In genomic region chr6:165841153-165841558, GRCh38 we compare ENCODE assay signal across 27 cellular contexts.
"Had no signal": no experiment of that assay in that cellular context is flagged by ENCODE, and none has a peak within 500 bp of the region (broad histone marks: within the 10 kb centered on the region; RNA-seq: fewer than 3 reads in every experiment).

No MANE protein-coding gene starts in this region.

- H3K27me3 ChIP-seq: ascending aorta, body of pancreas had no signal

- H3K4me1 Mint-ChIP-seq: activated B cell treated with CpG ODN at 0.5 μM for 24 hours; activated CD4-positive, alpha-beta T cell treated with anti-CD3 and anti-CD28 coated beads, Interleukin-2, amount 10 ng/mL, durations not matched to agents 24 days and 14 days; activated CD8-positive, alpha-beta memory T cell treated with anti-CD3 and anti-CD28 coated beads, Interleukin-2, amount 10 ng/mL, durations not matched to agents 7 days and 5 days; activated naive CD8-positive, alpha-beta T cell treated with anti-CD3 and anti-CD28 coated beads, Interleukin-2, amount 50 U/mL, for 24 hours had no signal

- H3K9me3 Mint-ChIP-seq: activated CD4-positive, alpha-beta T cell treated with anti-CD3 and anti-CD28 coated beads, Interleukin-2, amount 10 ng/mL, durations not matched to agents 24 days and 14 days; activated naive CD8-positive, alpha-beta T cell treated with anti-CD3 and anti-CD28 coated beads, Interleukin-2, amount 50 U/mL, for 24 hours; activated T-cell treated with anti-CD3 and anti-CD28 coated beads, Interleukin-2, amount 50 U/mL, for 24 hours; activated T-helper 1 cell treated with anti-CD3 and anti-CD28 coated beads, Interleukin-12 subunit alpha, Interleukin-12 subunit beta, Interleukin-2, Interleukin-4 antibody, amounts not matched to agents 30 ng/mL and 10 ng/mL and 1 ng/mL, durations not matched to agents 14 hours and 24 hours and 36 hours had no signal

- DNase-seq: activated B cell treated with CpG ODN at 0.5 μM for 24 hours; activated CD4-positive, alpha-beta T cell treated with anti-CD3 and anti-CD28 coated beads for 1 hour; activated CD4-positive, alpha-beta T cell treated with anti-CD3 and anti-CD28 coated beads, Interleukin-2, amount 10 ng/mL, durations not matched to agents 24 days and 14 days; activated CD4-positive, alpha-beta T cell treated with anti-CD3 and anti-CD28 coated beads, Interleukin-2, amount 50 U/mL, for 48 hours; activated CD8-positive, alpha-beta memory T cell treated with anti-CD3 and anti-CD28 coated beads, Interleukin-2, amount 10 ng/mL, durations not matched to agents 7 days and 5 days; activated effector memory CD4-positive, alpha-beta T cell treated with Interleukin-2 at 50 U/mL for 16 hours; activated naive CD4-positive, alpha-beta T cell treated with Interleukin-2 at 50 U/mL for 16 hours; activated naive CD8-positive, alpha-beta T cell treated with anti-CD3 and anti-CD28 coated beads, Interleukin-2, amount 50 U/mL, for 24 hours; activated T-cell treated with anti-CD3 and anti-CD28 coated beads, Interleukin-2, amount 50 U/mL, for 24 hours; amniotic stem cell; body of pancreas; central memory CD4-positive, alpha-beta T cell; KG1; NCI-H1048; NCI-H1417 treated with DMSO at 0.1 percent for 48 hours; NCI-H1694; NCI-H2029; NCI-H2107; NCI-H524 treated with DMSO at 0.1 percent for 48 hours; NCI-H82; RPMI8226; SK-N-SH; T-helper 1 cell had no signal

- ATAC-seq: activated CD8-positive, alpha-beta memory T cell treated with anti-CD3 and anti-CD28 coated beads, Interleukin-2, amount 10 ng/mL, durations not matched to agents 7 days and 5 days; activated naive CD4-positive, alpha-beta T cell treated with anti-CD3 and anti-CD28 coated beads, Interleukin-2, amount 50 U/mL, for 72 hours; activated naive CD8-positive, alpha-beta T cell treated with anti-CD3 and anti-CD28 coated beads, Interleukin-2, amount 50 U/mL, for 24 hours; body of pancreas; Right ventricle myocardium inferior had no signal

- H3K4me3 ChIP-seq: ascending aorta, body of pancreas had no signal

- H3K36me3 ChIP-seq: ascending aorta had no signal

- H3K27ac ChIP-seq: ascending aorta, body of pancreas had no signal

- H3K4me1 ChIP-seq: ascending aorta had no signal

- H3K4me3 Mint-ChIP-seq: activated B cell treated with CpG ODN at 0.5 μM for 24 hours; activated CD4-positive, alpha-beta T cell treated with anti-CD3 and anti-CD28 coated beads, Interleukin-2, amount 10 ng/mL, durations not matched to agents 24 days and 14 days; activated CD8-positive, alpha-beta memory T cell treated with anti-CD3 and anti-CD28 coated beads, Interleukin-2, amount 10 ng/mL, durations not matched to agents 7 days and 5 days; activated naive CD8-positive, alpha-beta T cell treated with anti-CD3 and anti-CD28 coated beads, Interleukin-2, amount 50 U/mL, for 24 hours; activated T-cell treated with anti-CD3 and anti-CD28 coated beads, Interleukin-2, amount 50 U/mL, for 24 hours; activated T-helper 1 cell treated with anti-CD3 and anti-CD28 coated beads, Interleukin-12 subunit alpha, Interleukin-12 subunit beta, Interleukin-2, Interleukin-4 antibody, amounts not matched to agents 30 ng/mL and 10 ng/mL and 1 ng/mL, durations not matched to agents 14 hours and 24 hours and 36 hours had no signal

- H3K36me3 Mint-ChIP-seq: activated CD8-positive, alpha-beta memory T cell treated with anti-CD3 and anti-CD28 coated beads, Interleukin-2, amount 10 ng/mL, durations not matched to agents 7 days and 5 days; activated naive CD4-positive, alpha-beta T cell treated with anti-CD3 and anti-CD28 coated beads, Interleukin-2, amount 50 U/mL, for 72 hours had no signal

- H3K9ac ChIP-seq: SK-N-SH had no signal

- H3K9me3 ChIP-seq: ascending aorta, body of pancreas, SK-N-SH had no signal

- H3K27ac Mint-ChIP-seq: activated B cell treated with CpG ODN at 0.5 μM for 24 hours; activated CD4-positive, alpha-beta T cell treated with anti-CD3 and anti-CD28 coated beads, Interleukin-2, amount 10 ng/mL, durations not matched to agents 24 days and 14 days; activated CD8-positive, alpha-beta memory T cell treated with anti-CD3 and anti-CD28 coated beads, Interleukin-2, amount 10 ng/mL, durations not matched to agents 7 days and 5 days; activated naive CD4-positive, alpha-beta T cell treated with anti-CD3 and anti-CD28 coated beads, Interleukin-2, amount 50 U/mL, for 72 hours; activated naive CD8-positive, alpha-beta T cell treated with anti-CD3 and anti-CD28 coated beads, Interleukin-2, amount 50 U/mL, for 24 hours; activated T-cell treated with anti-CD3 and anti-CD28 coated beads, Interleukin-2, amount 50 U/mL, for 24 hours; activated T-helper 1 cell treated with anti-CD3 and anti-CD28 coated beads, Interleukin-12 subunit alpha, Interleukin-12 subunit beta, Interleukin-2, Interleukin-4 antibody, amounts not matched to agents 30 ng/mL and 10 ng/mL and 1 ng/mL, durations not matched to agents 14 hours and 24 hours and 36 hours had no signal

- H3K4me2 ChIP-seq: SK-N-SH had no signal
